29 cellular contexts compared by ENCODE assay signal in the genomic region with DNA sequence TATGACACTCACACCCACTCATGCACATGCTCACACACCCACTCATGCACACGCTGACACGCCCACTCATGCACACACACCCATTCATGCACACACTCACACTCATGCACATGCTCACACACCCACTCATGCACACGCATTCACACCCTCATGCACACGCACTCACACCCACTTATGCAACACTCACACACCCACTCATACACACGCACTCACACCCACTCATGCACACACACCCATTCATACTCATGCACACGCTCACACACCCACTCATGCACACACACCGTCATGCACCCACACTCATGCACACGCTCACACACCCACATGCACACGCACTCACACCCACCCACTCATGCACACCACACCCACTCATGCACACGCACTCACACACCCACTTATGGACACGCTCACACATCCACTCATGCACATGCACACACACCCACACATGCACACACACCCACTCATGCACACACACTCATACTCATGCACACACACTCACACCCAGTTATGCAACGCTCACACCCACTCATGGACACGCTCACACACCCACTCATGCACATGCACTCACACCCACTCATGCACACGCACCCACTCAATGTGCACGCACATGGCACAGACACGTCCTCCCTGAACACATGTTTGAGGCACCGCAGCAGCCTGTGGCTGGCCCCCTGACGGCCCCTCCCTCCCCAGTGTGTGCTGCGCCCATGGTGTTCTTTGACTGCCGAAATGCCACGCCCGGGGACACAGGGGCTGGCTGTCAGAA. TPM values are rescaled to one million over a fixed set of nuclear protein-coding genes. Genes with fewer than 3 reads are reported as not detected.
"Had no signal": no experiment of that assay in that cellular context is flagged by ENCODE, and none has a peak within 500 bp of the region (broad histone marks: within the 10 kb centered on the region; RNA-seq: fewer than 3 reads in every experiment).

No MANE protein-coding gene starts in this region.

- H3K4me1 ChIP-seq: breast epithelium had no signal

- H3K27ac Mint-ChIP-seq: activated CD4-positive, alpha-beta memory T cell treated with anti-CD3 and anti-CD28 coated beads for 36 hours; activated CD4-positive, alpha-beta T cell treated with anti-CD3 and anti-CD28 coated beads, Interleukin-2, amount 10 ng/mL, durations not matched to agents 7 days and 5 days; activated naive CD4-positive, alpha-beta T cell treated with anti-CD3 and anti-CD28 coated beads for 36 hours; activated T-helper 17 cell treated with anti-CD3 and anti-CD28 coated beads, Interleukin-2, amount 50 U/mL, for 72 hours; T-helper 17 cell; WTC11 had no signal

- H3K36me3 Mint-ChIP-seq: activated CD4-positive, alpha-beta memory T cell treated with anti-CD3 and anti-CD28 coated beads for 36 hours had no signal

- H3K4me3 Mint-ChIP-seq: activated CD4-positive, alpha-beta memory T cell treated with anti-CD3 and anti-CD28 coated beads for 36 hours; activated CD4-positive, alpha-beta T cell treated with anti-CD3 and anti-CD28 coated beads, Interleukin-2, amount 10 ng/mL, durations not matched to agents 7 days and 5 days; activated naive CD4-positive, alpha-beta T cell treated with anti-CD3 and anti-CD28 coated beads for 36 hours; activated T-cell treated with anti-CD3 and anti-CD28 coated beads, Interleukin-2, amount 50 U/mL, for 4 hours; activated T-helper 17 cell treated with anti-CD3 and anti-CD28 coated beads, Interleukin-2, amount 50 U/mL, for 72 hours; T-helper 17 cell; WTC11 had no signal

- H3K27ac ChIP-seq: breast epithelium, KMS-11 had no signal

- ATAC-seq: activated T-cell treated with anti-CD3 and anti-CD28 coated beads, Interleukin-2, amount 50 U/mL, for 4 hours; activated T-helper 17 cell treated with anti-CD3 and anti-CD28 coated beads, Interleukin-2, amount 50 U/mL, for 72 hours; Panc1; T-helper 17 cell; WTC11 had no signal

- H3K4me2 ChIP-seq: KMS-11 had no signal

- H3K4me3 ChIP-seq: breast epithelium, MG63 had no signal

- H3K9ac ChIP-seq: KMS-11 had no signal

- H3K36me3 ChIP-seq: breast epithelium, MG63 had no signal

- H3K27me3 ChIP-seq: MG63 had no signal

- H3K9me3 ChIP-seq: breast epithelium, MG63 had no signal

- H3K9me3 Mint-ChIP-seq: activated T-cell treated with anti-CD3 and anti-CD28 coated beads, Interleukin-2, amount 50 U/mL, for 4 hours had no signal

- H3K27me3 Mint-ChIP-seq: activated CD4-positive, alpha-beta memory T cell treated with anti-CD3 and anti-CD28 coated beads for 36 hours; activated CD4-positive, alpha-beta T cell treated with anti-CD3 and anti-CD28 coated beads, Interleukin-2, amount 10 ng/mL, durations not matched to agents 7 days and 5 days; T-helper 17 cell had no signal

- DNase-seq: activated CD4-positive, alpha-beta memory T cell treated with anti-CD3 and anti-CD28 coated beads for 36 hours; activated CD4-positive, alpha-beta T cell treated with anti-CD3 and anti-CD28 coated beads, Interleukin-2, amount 10 ng/mL, durations not matched to agents 7 days and 5 days; activated CD4-positive, CD25-positive, alpha-beta regulatory T cell treated with anti-CD3 and anti-CD28 coated beads, Interleukin-2, amount 50 U/mL, for 72 hours; activated CD8-positive, alpha-beta memory T cell treated with anti-CD3 and anti-CD28 coated beads for 24 hours; activated gamma-delta T cell; activated naive CD4-positive, alpha-beta T cell treated with anti-CD3 and anti-CD28 coated beads for 36 hours; activated T-cell treated with anti-CD3 and anti-CD28 coated beads, Interleukin-2, amount 50 U/mL, for 4 hours; central memory CD4-positive, alpha-beta T cell; MG63; MV-4-11; NCI-H1105; NCI-H1436; NCI-H1694 treated with DMSO at 0.1 percent for 48 hours; NCI-H2029 treated with DMSO at 0.1 percent for 48 hours; NCI-H510A treated with DMSO at 0.1 percent for 48 hours; NCI-H69; NK-92 treated with Interleukin-12 subunit alpha and Interleukin-12 subunit beta, amount 100 ng/mL, for 24 hours; OCI-M1; RPMI8226; SHP77; T-helper 9 cell had no signal

- H3K4me1 Mint-ChIP-seq: activated CD4-positive, alpha-beta T cell treated with anti-CD3 and anti-CD28 coated beads, Interleukin-2, amount 10 ng/mL, durations not matched to agents 7 days and 5 days; T-helper 17 cell; WTC11 had no signal

RNA-seq across cellular contexts. Expression of a gene that starts 17.9 kb away (rescaled TPM):
- total RNA-seq: activated CD4-positive, alpha-beta memory T cell treated with anti-CD3 and anti-CD28 coated beads for 36 hours; activated CD4-positive, alpha-beta T cell treated with anti-CD3 and anti-CD28 coated beads, Interleukin-2, amount 10 ng/mL, durations not matched to agents 7 days and 5 days; activated naive CD4-positive, alpha-beta T cell treated with anti-CD3 and anti-CD28 coated beads for 36 hours; activated T-helper 17 cell treated with anti-CD3 and anti-CD28 coated beads, Interleukin-2, amount 50 U/mL, for 72 hours; aorta; breast epithelium; SK-MEL-5; T-helper 17 cell had no signal

RNA-seq across cellular contexts. Expression of a gene that starts 47.2 kb away (rescaled TPM):
- total RNA-seq: activated CD4-positive, alpha-beta memory T cell treated with anti-CD3 and anti-CD28 coated beads for 36 hours; activated CD4-positive, alpha-beta T cell treated with anti-CD3 and anti-CD28 coated beads, Interleukin-2, amount 10 ng/mL, durations not matched to agents 7 days and 5 days; activated naive CD4-positive, alpha-beta T cell treated with anti-CD3 and anti-CD28 coated beads for 36 hours; activated T-helper 17 cell treated with anti-CD3 and anti-CD28 coated beads, Interleukin-2, amount 50 U/mL, for 72 hours; aorta; T-helper 17 cell had no signal
